Comparison of ENCODE assay signal across 12 cellular contexts in genomic region chr4:23857353-23857752, GRCh38. TPM values are rescaled to one million over a fixed set of nuclear protein-coding genes. Genes with fewer than 3 reads are reported as not detected.
A peak's percentile ranks its signal among the peaks of the same experiment; 100 is the strongest.
DNase-seq lines count a peak whose midpoint lies in the region; ATAC-seq, FAIRE-seq and TF ChIP-seq lines count a peak whose summit lies in the region.
"Had no signal": no experiment of that assay in that cellular context is flagged by ENCODE, and none has a peak within 500 bp of the region (broad histone marks: within the 10 kb centered on the region; RNA-seq: fewer than 3 reads in every experiment).

No MANE protein-coding gene starts in this region.

- in situ Hi-C loops in brain microvascular endothelial cell (cut with HindIII; ENCODE audit: low pct_ligation_motif_present, low sequenced_read_pairs): no loop called here

- H3K9me3 ChIP-seq in HEK293 (ENCODE audit: control insufficient read depth, insufficient read depth, low read depth, low read length) (no peaks in the 10 kb centered on the region), keratinocyte (ENCODE audit: control insufficient read depth, low read depth, low read length) (no peaks in the 10 kb centered on the region)
- H3K9me3 ChIP-seq: pancreas, thoracic aorta had no signal

- no peaks in the 10 kb centered on the region for H3K36me3 Mint-ChIP-seq in natural killer cell treated with Interleukin-12 subunit alpha and Interleukin-12 subunit beta and Interleukin-15 and Interleukin-18, amount 100 ng/mL, for 72 hours
- no peaks in the 10 kb centered on the region for H3K36me3 Mint-ChIP-seq in glutamatergic neuron (ENCODE audit: unreplicated experiment)

- H2AFZ ChIP-seq in keratinocyte (ENCODE audit: control insufficient read depth, low read length): no peak overlapping the region

- H3K79me2 ChIP-seq in keratinocyte (ENCODE audit: control insufficient read depth, insufficient read depth, low read length): no peaks in the 10 kb centered on the region

- DNase-seq in brain microvascular endothelial cell: peak; percentile 3
- no peak for DNase-seq in keratinocyte (ENCODE audit: low read depth, low spot score)
- DNase-seq in superior temporal gyrus (ENCODE audit: extremely low spot score): peak; percentile 86
- no peak for DNase-seq in natural killer cell treated with Interleukin-12 subunit alpha and Interleukin-12 subunit beta and Interleukin-15 and Interleukin-18, amount 100 ng/mL, for 72 hours (ENCODE audit: low spot score)
- no peak for DNase-seq in glutamatergic neuron
- DNase-seq in activated gamma-delta T cell treated with Interleukin-2 at 50 U/mL for 16 hours: no peak
- DNase-seq: activated CD4-positive, alpha-beta T cell treated with anti-CD3 and anti-CD28 coated beads for 1 hour; effector CD8-positive, alpha-beta T cell; Kasumi-1 had no signal

- dilution Hi-C loops in keratinocyte (cut with MboI; ENCODE audit: extremely low pct_ligation_motif_present, low sequenced_read_pairs): no loop called here

- CTCF ChIA-PET in HEK293 (lab: Yijun Ruan, JAX): interaction anchor here (0.5 kb wide), 1 partner anchor 129 kb away, joined by 3 read pairs; no protein-coding TSS in a partner anchor

- H3K9me3 Mint-ChIP-seq in natural killer cell treated with Interleukin-12 subunit alpha and Interleukin-12 subunit beta and Interleukin-15 and Interleukin-18, amount 100 ng/mL, for 72 hours: peaks cover 8% of the 10 kb centered on the region
- H3K9me3 Mint-ChIP-seq in glutamatergic neuron (ENCODE audit: unreplicated experiment): no peaks in the 10 kb centered on the region

- no peak overlapping the region for H3K27ac Mint-ChIP-seq in natural killer cell treated with Interleukin-12 subunit alpha and Interleukin-12 subunit beta and Interleukin-15 and Interleukin-18, amount 100 ng/mL, for 72 hours
- H3K27ac Mint-ChIP-seq in glutamatergic neuron (ENCODE audit: unreplicated experiment): no peak overlapping the region

- peak; percentile 29 for FAIRE-seq in keratinocyte (lab: Jason Lieb, UNC)
- FAIRE-seq: pancreas had no signal

- no peaks in the 10 kb centered on the region for H3K36me3 ChIP-seq in HEK293 (ENCODE audit: control insufficient read depth in 2 of 2, insufficient read depth in 1 of 2, low read length in 2 of 2)
- no peaks in the 10 kb centered on the region for H3K36me3 ChIP-seq in brain microvascular endothelial cell (replicated peaks)
- H3K36me3 ChIP-seq in keratinocyte (ENCODE audit: control insufficient read depth in 2 of 2, extremely low read depth in 1 of 2, insufficient read depth in 2 of 2, low read length in 2 of 2): no peaks in the 10 kb centered on the region
- H3K36me3 ChIP-seq: pancreas, thoracic aorta had no signal

- H3K9me1 ChIP-seq in keratinocyte (ENCODE audit: control insufficient read depth, extremely low read depth, insufficient read depth, low read length): no peaks in the 10 kb centered on the region

- H3K4me1 ChIP-seq in HEK293 (ENCODE audit: control insufficient read depth, insufficient read depth, low read length) (no peaks in the 10 kb centered on the region), keratinocyte (ENCODE audit: control insufficient read depth, extremely low read depth, insufficient read depth, low read length) (no peaks in the 10 kb centered on the region)
- H3K4me1 ChIP-seq: pancreas had no signal

- TF ChIP-seq CTCF in HEK293 (tag by site-specific recombination; IDR thresholded peaks at IDR 0.05) (no peak), brain microvascular endothelial cell (IDR thresholded peaks at IDR 0.05; ENCODE audit: low read depth, low read length, missing control alignments) (peak; percentile 13), keratinocyte (optimal IDR thresholded peaks at IDR 0.05 in 1 of 3, IDR thresholded peaks at IDR 0.05 in 1 of 3, conservative IDR thresholded peaks at IDR 0.05 in 1 of 3; ENCODE audit: extremely low read depth in 1 of 3, insufficient read depth in 2 of 3, low read length in 3 of 3) (no peak), glutamatergic neuron (IDR thresholded peaks at IDR 0.05; ENCODE audit: partially characterized antibody, unreplicated experiment) (no peak)

- no peaks in the 10 kb centered on the region for H4K20me1 ChIP-seq in keratinocyte (ENCODE audit: control insufficient read depth, extremely low read depth, insufficient read depth, low read length)

- no peak for ATAC-seq in natural killer cell treated with Interleukin-12 subunit alpha and Interleukin-12 subunit beta and Interleukin-15 and Interleukin-18, amount 100 ng/mL, for 72 hours

- no peaks in the 10 kb centered on the region for H3K27me3 Mint-ChIP-seq in natural killer cell treated with Interleukin-12 subunit alpha and Interleukin-12 subunit beta and Interleukin-15 and Interleukin-18, amount 100 ng/mL, for 72 hours
- no peaks in the 10 kb centered on the region for H3K27me3 Mint-ChIP-seq in glutamatergic neuron (ENCODE audit: unreplicated experiment)

- POLR2A ChIA-PET in HEK293 (lab: Yijun Ruan, JAX): no interaction called here

- H3K27ac ChIP-seq in HEK293 (ENCODE audit: extremely low read depth, low read depth, low read length): no peak overlapping the region
- no peak overlapping the region for H3K27ac ChIP-seq in brain microvascular endothelial cell
- H3K27ac ChIP-seq in keratinocyte (ENCODE audit: control insufficient read depth, insufficient read depth, low read length): no peak overlapping the region
- H3K27ac ChIP-seq: pancreas, thoracic aorta had no signal

- no peak overlapping the region for H3K4me2 ChIP-seq in keratinocyte (ENCODE audit: control insufficient read depth, extremely low read depth, insufficient read depth, low read depth, low read length)

- H3K4me1 Mint-ChIP-seq in natural killer cell treated with Interleukin-12 subunit alpha and Interleukin-12 subunit beta and Interleukin-15 and Interleukin-18, amount 100 ng/mL, for 72 hours (ENCODE audit: low read depth in 2 of 2): no peaks in the 10 kb centered on the region
- peaks cover 2% of the 10 kb centered on the region for H3K4me1 Mint-ChIP-seq in glutamatergic neuron (ENCODE audit: low read depth, unreplicated experiment)

- no peak overlapping the region for H3K9ac ChIP-seq in keratinocyte (ENCODE audit: control insufficient read depth, extremely low read depth, insufficient read depth, low read length)

- H3K4me3 ChIP-seq in HEK293 (ENCODE audit: low read depth, low read length) (no peak overlapping the region), brain microvascular endothelial cell (ENCODE audit: low read depth, low read length) (no peak overlapping the region), keratinocyte (ENCODE audit: control insufficient read depth in 2 of 3, extremely low read depth in 1 of 3, insufficient read depth in 2 of 3, low read depth in 1 of 3, low read length in 3 of 3) (no peak overlapping the region)
- H3K4me3 ChIP-seq: pancreas, thoracic aorta had no signal

- no peak overlapping the region for H3K4me3 Mint-ChIP-seq in natural killer cell treated with Interleukin-12 subunit alpha and Interleukin-12 subunit beta and Interleukin-15 and Interleukin-18, amount 100 ng/mL, for 72 hours
- no peak overlapping the region for H3K4me3 Mint-ChIP-seq in glutamatergic neuron (ENCODE audit: unreplicated experiment)

- H3K27me3 ChIP-seq in brain microvascular endothelial cell (replicated peaks) (no peaks in the 10 kb centered on the region), keratinocyte (ENCODE audit: control insufficient read depth, extremely low read depth, insufficient read depth, low read length) (no peaks in the 10 kb centered on the region)
- H3K27me3 ChIP-seq: pancreas had no signal

TF ChIP-seq in HEK293, 187 proteins besides CTCF, POLR2A, EP300 and RAD21:
- TF ChIP-seq KLF8 (tag by site-specific recombination; IDR thresholded peaks at IDR 0.05): no peak
- TF ChIP-seq ZNF654 (tag by site-specific recombination; IDR thresholded peaks at IDR 0.05; ENCODE audit: low read depth): 0 out of 2 replicates have a peak, but pooled peaks have one; percentile 6

RNA-seq across cellular contexts. Expression of gene PPARGC1A, which starts 32.5 kb away (rescaled TPM):
- 0.08 to 0.18 TPM (median 0.14 TPM) in 3 replicates for polyA plus RNA-seq in keratinocyte
- 0.04 TPM for polyA plus RNA-seq in keratinocyte (2011; ENCODE audit: low read depth)
- polyA plus RNA-seq in keratinocyte (2011; cell fraction: cytosol; rRNA removed): 0.04 TPM in 2 replicates
- 0.03 and 0.24 TPM in 2 replicates for polyA plus RNA-seq in keratinocyte (2011; cell fraction: nucleus; rRNA removed)
- polyA plus RNA-seq in keratinocyte (2012; ENCODE audit: low replicate concordance): 0.08 and 0.18 TPM in 2 replicates
- polyA minus RNA-seq in keratinocyte: 0.03 to 0.77 TPM in 2 of 3 replicates, not detected in the other
- not detected for polyA minus RNA-seq in keratinocyte (2011; cell fraction: cytosol; rRNA and poly(A)+ RNA removed)
- polyA minus RNA-seq in keratinocyte (2011; cell fraction: nucleus; rRNA and poly(A)+ RNA removed): 0.16 and 0.21 TPM in 2 replicates
- not detected for total RNA-seq in natural killer cell treated with Interleukin-12 subunit alpha and Interleukin-12 subunit beta and Interleukin-15 and Interleukin-18, amount 100 ng/mL, for 72 hours
- 13.4 TPM for total RNA-seq in glutamatergic neuron (ENCODE audit: unreplicated experiment)

Comparison
In these comparisons a context has a peak if more than half of its experiments do, and no peak if none do; other contexts are left out.
1. DNase-seq: peak in brain microvascular endothelial cell (single experiment) and superior temporal gyrus (single experiment); none in keratinocyte (single experiment), natural killer cell treated with Interleukin-12 subunit alpha and Interleukin-12 subunit beta and Interleukin-15 and Interleukin-18, amount 100 ng/mL, for 72 hours (single experiment), glutamatergic neuron (single experiment) and activated gamma-delta T cell treated with Interleukin-2 at 50 U/mL for 16 hours (single experiment).
2. RNA of gene PPARGC1A, which starts 32.5 kb away (total RNA-seq): 13.4 TPM in glutamatergic neuron (single experiment); not detected in natural killer cell treated with Interleukin-12 subunit alpha and Interleukin-12 subunit beta and Interleukin-15 and Interleukin-18, amount 100 ng/mL, for 72 hours; every median in the first group is over 10 times any median in the second.